In genomic region chr10:8590518-8590917, GRCh38 we compare ENCODE assay signal across 3 cellular contexts.
TF ChIP-seq lines count a peak whose summit lies in the region.

No MANE protein-coding gene starts in this region.

TF ChIP-seq in HepG2, 621 proteins besides CTCF, POLR2A, EP300 and RAD21 (continues in another document):
- TF ChIP-seq ZNF766 (CRISPR knock-in tag; IDR thresholded peaks at IDR 0.05; ENCODE audit: borderline replicate concordance) (no peak), ZNF703 (CRISPR knock-in tag; IDR thresholded peaks at IDR 0.05; ENCODE audit: borderline replicate concordance) (no peak), JUNB (CRISPR knock-in tag; IDR thresholded peaks at IDR 0.05; ENCODE audit: borderline replicate concordance) (no peak), MAFK (conservative IDR thresholded peaks at IDR 0.05 in 1 of 2, IDR thresholded peaks at IDR 0.05 in 1 of 2; ENCODE audit: low read length in 2 of 2) (peak; percentile 62 to 89), ZNF552 (CRISPR knock-in tag; IDR thresholded peaks at IDR 0.05; ENCODE audit: borderline replicate concordance) (no peak), ZNF770 (CRISPR knock-in tag; IDR thresholded peaks at IDR 0.05) (no peak), ZNF605 (CRISPR knock-in tag; IDR thresholded peaks at IDR 0.05) (no peak), SALL1 (CRISPR knock-in tag; IDR thresholded peaks at IDR 0.05) (no peak), MXD4 (CRISPR knock-in tag; IDR thresholded peaks at IDR 0.05) (no peak), THAP9 (CRISPR knock-in tag; IDR thresholded peaks at IDR 0.05; ENCODE audit: borderline replicate concordance) (no peak), CBX5 (CRISPR knock-in tag; IDR thresholded peaks at IDR 0.05; ENCODE audit: borderline replicate concordance) (no peak)
- TF ChIP-seq, protein P1, sequence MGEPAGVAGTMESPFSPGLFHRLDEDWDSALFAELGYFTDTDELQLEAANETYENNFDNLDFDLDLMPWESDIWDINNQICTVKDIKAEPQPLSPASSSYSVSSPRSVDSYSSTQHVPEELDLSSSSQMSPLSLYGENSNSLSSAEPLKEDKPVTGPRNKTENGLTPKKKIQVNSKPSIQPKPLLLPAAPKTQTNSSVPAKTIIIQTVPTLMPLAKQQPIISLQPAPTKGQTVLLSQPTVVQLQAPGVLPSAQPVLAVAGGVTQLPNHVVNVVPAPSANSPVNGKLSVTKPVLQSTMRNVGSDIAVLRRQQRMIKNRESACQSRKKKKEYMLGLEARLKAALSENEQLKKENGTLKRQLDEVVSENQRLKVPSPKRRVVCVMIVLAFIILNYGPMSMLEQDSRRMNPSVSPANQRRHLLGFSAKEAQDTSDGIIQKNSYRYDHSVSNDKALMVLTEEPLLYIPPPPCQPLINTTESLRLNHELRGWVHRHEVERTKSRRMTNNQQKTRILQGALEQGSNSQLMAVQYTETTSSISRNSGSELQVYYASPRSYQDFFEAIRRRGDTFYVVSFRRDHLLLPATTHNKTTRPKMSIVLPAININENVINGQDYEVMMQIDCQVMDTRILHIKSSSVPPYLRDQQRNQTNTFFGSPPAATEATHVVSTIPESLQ (CRISPR knock-in tag; conservative IDR thresholded peaks at IDR 0.05) = no peak

TF ChIP-seq in IMR-90, 13 proteins besides CTCF, POLR2A, EP300 and RAD21:
- TF ChIP-seq MAFK (IDR thresholded peaks at IDR 0.05; ENCODE audit: low read depth, low read length) = peak; percentile 71
- no peak for TF ChIP-seq ELK1 (IDR thresholded peaks at IDR 0.05; ENCODE audit: borderline replicate concordance, low read depth, low read length)

TF ChIP-seq in H1, 55 proteins besides CTCF, POLR2A, EP300 and RAD21:
- TF ChIP-seq MAFK (IDR thresholded peaks at IDR 0.05; ENCODE audit: low read depth, low read length) = 0 out of 2 replicates have a peak, but pooled peaks have one; percentile 5
- no peak for TF ChIP-seq HDAC2 (IDR thresholded peaks at IDR 0.05; ENCODE audit: borderline replicate concordance in 1 of 2, low read depth in 2 of 2, low read length in 2 of 2)
